ENCODE assay signal across 14 cellular contexts in genomic region chr1:8669608-8670335, GRCh38.
DNase-seq lines count a peak whose midpoint lies in the region; ATAC-seq, FAIRE-seq and TF ChIP-seq lines count a peak whose summit lies in the region.
"Had no signal": no experiment of that assay in that cellular context is flagged by ENCODE, and none has a peak within 500 bp of the region (broad histone marks: within the 10 kb centered on the region; RNA-seq: fewer than 3 reads in every experiment).

No MANE protein-coding gene starts in this region.

- no peak overlapping the region for H3K27ac Mint-ChIP-seq in activated CD8-positive, alpha-beta memory T cell treated with anti-CD3 and anti-CD28 coated beads, Interleukin-2, amount 10 ng/mL, durations not matched to agents 7 days and 5 days
- H3K27ac Mint-ChIP-seq: type B pancreatic cell had no signal

- peak; percentile 58 for ATAC-seq in activated CD8-positive, alpha-beta memory T cell treated with anti-CD3 and anti-CD28 coated beads, Interleukin-2, amount 10 ng/mL, durations not matched to agents 7 days and 5 days
- ATAC-seq in IMR-90 (ENCODE audit: low read depth) (no peak), HG03571 (IDR thresholded peaks at IDR 0.05; ENCODE audit: unreplicated experiment) (no peak)

- no peaks in the 10 kb centered on the region for H3K36me3 ChIP-seq in IMR-90 (ENCODE audit: control insufficient read depth, insufficient read depth, low read length)
- H3K36me3 ChIP-seq in H1 (ENCODE audit: control insufficient read depth in 2 of 4, insufficient read depth in 4 of 4, low read length in 3 of 4): no peaks in the 10 kb centered on the region
- no peaks in the 10 kb centered on the region for H3K36me3 ChIP-seq in sigmoid colon
- H3K36me3 ChIP-seq: colonic mucosa had no signal

- no peak overlapping the region for H4K5ac ChIP-seq in IMR-90 (ENCODE audit: low read depth, low read length)
- no peak overlapping the region for H4K5ac ChIP-seq in H1 (ENCODE audit: insufficient read length, low read depth, low read length)

- peaks cover 40 to 99% of the 10 kb centered on the region in 2 experiments for H3K79me2 ChIP-seq in H1 (ENCODE audit: control insufficient read depth in 1 of 2, insufficient read depth in 2 of 2, low read length in 2 of 2)

- in situ Hi-C loops in IMR-90 (cut with MboI; ENCODE audit: low sequenced_read_pairs): no loop called here

- no peaks in the 10 kb centered on the region for H3K23me2 ChIP-seq in H1 (ENCODE audit: low read depth, low read length)

- H3K56ac ChIP-seq in IMR-90 (ENCODE audit: extremely low read depth, insufficient read depth, low read length): no peak overlapping the region
- no peak overlapping the region for H3K56ac ChIP-seq in H1 (replicated peaks; ENCODE audit: insufficient read length, low read depth, low read length)

- POLR2A ChIA-PET in IMR-90 (lab: Charles Lee; ENCODE audit: unreplicated experiment): no interaction called here
- POLR2A ChIA-PET in H1 (lab: Charles Lee; ENCODE audit: partially characterized antibody): interaction anchor here (0.6 kb wide), 2 partner anchors 510 to 561 kb away, joined by 3 read pairs; no protein-coding TSS in a partner anchor

- H2BK12ac ChIP-seq in H1 (ENCODE audit: low read depth, low read length): no peak overlapping the region

- peak overlapping the region in 1 of 2 experiments; percentile 6; a peak in 1 of 4 replicates for H4K8ac ChIP-seq in IMR-90 (ENCODE audit: low read depth in 2 of 2, low read length in 2 of 2)
- no peak overlapping the region for H4K8ac ChIP-seq in H1 (ENCODE audit: extremely low read depth, insufficient read depth, low read length)

- H2BK120ac ChIP-seq in IMR-90 (ENCODE audit: low read depth, low read length) (no peak overlapping the region), H1 (replicated peaks; ENCODE audit: low read depth, low read length) (no peak overlapping the region)

- peaks cover 24 to 80% of the 10 kb centered on the region in 2 experiments for H3K79me1 ChIP-seq in IMR-90 (ENCODE audit: low read depth in 1 of 2, low read length in 2 of 2)
- H3K79me1 ChIP-seq in H1 (ENCODE audit: low read depth, low read length): peaks cover 13% of the 10 kb centered on the region

- intact Hi-C loops in IMR-90 (cut with micrococcal nuclease): loop anchor here (2.0 to 10.0 kb wide), 2 partner anchors 53 to 295 kb away; no protein-coding TSS in a partner anchor
- intact Hi-C loops in sigmoid colon (cut with DNase I): loop anchor here (5.0 kb wide), 1 partner anchor 58 kb away; no protein-coding TSS in a partner anchor

- no peak overlapping the region for H2AFZ ChIP-seq in IMR-90 (replicated peaks; ENCODE audit: low read length, poor library complexity)
- H2AFZ ChIP-seq in H1 (ENCODE audit: low read length): no peak overlapping the region

- H2BK5ac ChIP-seq in IMR-90 (ENCODE audit: low read depth, low read length, poor library complexity, severe bottlenecking) (peak overlapping the region; percentile 19), H1 (ENCODE audit: low read depth, low read length) (no peak overlapping the region)

- H2AK9ac ChIP-seq in IMR-90 (replicated peaks; ENCODE audit: low read depth, low read length, poor library complexity): no peak overlapping the region

- no CpG with 5 or more reads among the region's 4 CpGs for WGBS in IMR-90 (ENCODE audit: extremely low coverage in 2 of 2, insufficient read length in 1 of 2), 2 experiments
- 88% methylated on average over 4 of the region's 4 CpGs; no CpG with 5 or more reads in 1 of the 2 experiments for WGBS in H1 (ENCODE audit: extremely low coverage in 1 of 2, insufficient coverage in 1 of 2, insufficient read length in 1 of 2, insufficient replicate concordance in 2 of 2, low coverage in 1 of 2, low lambda C conversion rate in 2 of 2, missing lambda C conversion rate in 1 of 2), 2 experiments
- WGBS in sigmoid colon, 2 donors: 53 to 58% methylated on average over 4 of the region's 4 CpGs

- FAIRE-seq in H1 (lab: Jason Lieb, UNC): no peak

- no peak overlapping the region for H2AK5ac ChIP-seq in IMR-90 (ENCODE audit: low read depth, low read length)
- H2AK5ac ChIP-seq in H1 (ENCODE audit: low read depth, low read length): no peak overlapping the region

- BruUV-seq in IMR-90 (replicated peaks; lab: Mats Ljungman, UMichigan): no TSS peak

- H3K27me3 Mint-ChIP-seq in activated CD8-positive, alpha-beta memory T cell treated with anti-CD3 and anti-CD28 coated beads, Interleukin-2, amount 10 ng/mL, durations not matched to agents 7 days and 5 days: no peaks in the 10 kb centered on the region
- H3K27me3 Mint-ChIP-seq: type B pancreatic cell had no signal

- no peaks in the 10 kb centered on the region for H3K9me3 Mint-ChIP-seq in activated CD8-positive, alpha-beta memory T cell treated with anti-CD3 and anti-CD28 coated beads, Interleukin-2, amount 10 ng/mL, durations not matched to agents 7 days and 5 days (ENCODE audit: low read depth)
- H3K9me3 Mint-ChIP-seq: type B pancreatic cell had no signal

- DNase-seq in activated CD8-positive, alpha-beta memory T cell treated with anti-CD3 and anti-CD28 coated beads, Interleukin-2, amount 10 ng/mL, durations not matched to agents 7 days and 5 days: no peak
- no peak for DNase-seq in activated CD8-positive, alpha-beta memory T cell treated with anti-CD3 and anti-CD28 coated beads, Interleukin-2, amount 50 U/mL, for 48 hours
- DNase-seq in IMR-90 (no peak), H1 (ENCODE audit: low read depth in 1 of 2, low spot score in 2 of 2) (no peak), sigmoid colon (no peak), NCI-H146 treated with DMSO at 0.1 percent for 48 hours (lab: John Stamatoyannopoulos, UW; ENCODE audit: unreplicated experiment) (no peak), NCI-H1436 treated with DMSO at 0.1 percent for 48 hours (lab: John Stamatoyannopoulos, UW) (no peak)
- DNase-seq: amniotic stem cell; colonic mucosa; NCI-H226; stimulated activated CD4-positive, alpha-beta T cell treated with anti-CD3 and anti-CD28 coated beads, Interleukin-15, amount 100 ng/mL, for 24 hours had no signal

- H4K91ac ChIP-seq in IMR-90 (ENCODE audit: insufficient read depth, low read depth, low read length): no peak overlapping the region
- no peak overlapping the region for H4K91ac ChIP-seq in H1 (replicated peaks; ENCODE audit: insufficient read length, low read length)

- no peak overlapping the region for H2BK20ac ChIP-seq in IMR-90 (ENCODE audit: low read depth, low read length)
- no peak overlapping the region for H2BK20ac ChIP-seq in H1 (ENCODE audit: low read length)

- no peak overlapping the region for H2BK15ac ChIP-seq in IMR-90 (ENCODE audit: low read depth, low read length)
- no peak overlapping the region for H2BK15ac ChIP-seq in H1 (ENCODE audit: low read length)

- no peak for TF ChIP-seq POLR2A in IMR-90 (IDR thresholded peaks at IDR 0.05; ENCODE audit: low read depth, low read length)
- TF ChIP-seq POLR2A in H1 (IDR thresholded peaks at IDR 0.05; ENCODE audit: control extremely low read depth in 1 of 2, low read depth in 2 of 2, low read length in 2 of 2): no peak
- TF ChIP-seq POLR2A in sigmoid colon (IDR thresholded peaks at IDR 0.05): no peak

- H3K9me1 ChIP-seq in IMR-90 (ENCODE audit: insufficient read depth, low read length): peaks cover 18% of the 10 kb centered on the region

- H3K9me3 ChIP-seq in IMR-90 (ENCODE audit: control insufficient read depth, insufficient read depth, low read length): no peaks in the 10 kb centered on the region
- no peaks in the 10 kb centered on the region for H3K9me3 ChIP-seq in H1 (ENCODE audit: insufficient read depth in 2 of 2, low read depth in 1 of 2, low read length in 1 of 2)
- no peaks in the 10 kb centered on the region for H3K9me3 ChIP-seq in sigmoid colon
- H3K9me3 ChIP-seq: colonic mucosa had no signal

- H3K4ac ChIP-seq in IMR-90 (ENCODE audit: low read depth, low read length): no peak overlapping the region
- no peak overlapping the region for H3K4ac ChIP-seq in H1 (replicated peaks; ENCODE audit: insufficient read length, low read depth, low read length)

- no peaks in the 10 kb centered on the region for H3K36me3 Mint-ChIP-seq in activated CD8-positive, alpha-beta memory T cell treated with anti-CD3 and anti-CD28 coated beads, Interleukin-2, amount 10 ng/mL, durations not matched to agents 7 days and 5 days
- H3K36me3 Mint-ChIP-seq: type B pancreatic cell had no signal

- H3K4me1 ChIP-seq in IMR-90 (ENCODE audit: control insufficient read depth, insufficient read depth, low read length) (peaks cover 26% of the 10 kb centered on the region), H1 (replicated peaks in 1 of 4; ENCODE audit: control insufficient read depth in 3 of 4, insufficient read depth in 4 of 4, low read length in 3 of 4) (peaks cover 5 to 27% (median 12%) of the 10 kb centered on the region in 4 experiments; a peak in 6 of 7 replicates), sigmoid colon (peaks cover 0 to 81% (median 65%) of the 10 kb centered on the region in 4 donors)

- CTCF ChIA-PET in activated CD8-positive, alpha-beta memory T cell treated with anti-CD3 and anti-CD28 coated beads, Interleukin-2, amount 10 ng/mL, durations not matched to agents 7 days and 5 days (lab: Charles Lee): interaction anchor here (0.5 to 4.6 kb wide), 13 partner anchors 8 to 144 kb away, joined by 3 to 46 read pairs (median 7); no protein-coding TSS in a partner anchor
- CTCF ChIA-PET in IMR-90 (lab: Yijun Ruan, JAX) (interaction anchor here (0.6 to 0.7 kb wide), 2 partner anchors 99 to 270 kb away, joined by 3 read pairs; no protein-coding TSS in a partner anchor), H1 (lab: Charles Lee; ENCODE audit: partially characterized antibody) (interaction anchor here (0.8 to 7.5 kb wide), 19 partner anchors 8 to 299 kb away, joined by 3 to 58 read pairs (median 4); no protein-coding TSS in a partner anchor)

- H3K14ac ChIP-seq in IMR-90 (replicated peaks; ENCODE audit: low read depth, low read length) (no peak overlapping the region), H1 (ENCODE audit: insufficient read length) (no peak overlapping the region)

- H3K27me3 ChIP-seq in IMR-90 (ENCODE audit: control insufficient read depth, insufficient read depth, low read length) (no peaks in the 10 kb centered on the region), H1 (replicated peaks in 1 of 4; ENCODE audit: control insufficient read depth in 3 of 4, extremely low read depth in 1 of 4, insufficient read depth in 3 of 4, low read length in 3 of 4) (no peaks in the 10 kb centered on the region), sigmoid colon (no peaks in the 10 kb centered on the region)
- H3K27me3 ChIP-seq: colonic mucosa had no signal

- H3K4me3 ChIP-seq in IMR-90 (ENCODE audit: insufficient read depth, low read depth, low read length) (no peak overlapping the region), H1 (ENCODE audit: extremely low read depth in 1 of 4, insufficient read depth in 2 of 4, low read depth in 3 of 4, low read length in 4 of 4) (no peak overlapping the region), sigmoid colon (no peak overlapping the region)
- H3K4me3 ChIP-seq: colonic mucosa, lung had no signal

- TF ChIP-seq EP300 in H1 (IDR thresholded peaks at IDR 0.05; ENCODE audit: borderline replicate concordance in 1 of 2, low read depth in 2 of 2, low read length in 2 of 2) (no peak), sigmoid colon (IDR thresholded peaks at IDR 0.05) (no peak)

- TF ChIP-seq CTCF in IMR-90 (conservative IDR thresholded peaks at IDR 0.05; ENCODE audit: low read depth, low read length): no peak
- no peak for TF ChIP-seq CTCF in H1 (IDR thresholded peaks at IDR 0.05; ENCODE audit: control extremely low read depth in 1 of 3, insufficient read depth in 1 of 3, low read depth in 1 of 3, low read length in 3 of 3)
- TF ChIP-seq CTCF in sigmoid colon (IDR thresholded peaks at IDR 0.05): no peak

- dilution Hi-C loops in IMR-90 (cut with HindIII; ENCODE audit: low sequenced_read_pairs, unreplicated experiment): no loop called here

- H3K4me1 Mint-ChIP-seq in activated CD8-positive, alpha-beta memory T cell treated with anti-CD3 and anti-CD28 coated beads, Interleukin-2, amount 10 ng/mL, durations not matched to agents 7 days and 5 days: peaks cover 33% of the 10 kb centered on the region

- no peak overlapping the region for H3K23ac ChIP-seq in IMR-90 (ENCODE audit: low read depth, low read length)
- no peak overlapping the region for H3K23ac ChIP-seq in H1 (ENCODE audit: insufficient read length)

- H3K18ac ChIP-seq in IMR-90 (ENCODE audit: low read depth, low read length) (peak overlapping the region; percentile 64; the same call in 1 of the 2 replicates), H1 (ENCODE audit: extremely low read depth, low read length) (no peak overlapping the region)

- TF ChIP-seq RAD21 in IMR-90 (IDR thresholded peaks at IDR 0.05; ENCODE audit: low read length): no peak
- TF ChIP-seq RAD21 in H1 (IDR thresholded peaks at IDR 0.05 in 1 of 2, conservative IDR thresholded peaks at IDR 0.05 in 1 of 2; ENCODE audit: low read depth in 2 of 2, low read length in 2 of 2): no peak

- H4K20me1 ChIP-seq in IMR-90 (ENCODE audit: insufficient read depth, low read length): peaks cover 76% of the 10 kb centered on the region
- H4K20me1 ChIP-seq in H1 (replicated peaks in 1 of 2; ENCODE audit: control insufficient read depth in 1 of 2, insufficient read depth in 2 of 2, low read length in 2 of 2): peaks cover 42 to 58% of the 10 kb centered on the region in 2 experiments

- no peak overlapping the region for H3K4me3 Mint-ChIP-seq in activated CD8-positive, alpha-beta memory T cell treated with anti-CD3 and anti-CD28 coated beads, Interleukin-2, amount 10 ng/mL, durations not matched to agents 7 days and 5 days
- H3K4me3 Mint-ChIP-seq: type B pancreatic cell had no signal

- H3K9ac ChIP-seq in IMR-90 (ENCODE audit: low read depth, low read length): no peak overlapping the region
- no peak overlapping the region for H3K9ac ChIP-seq in H1 (replicated peaks in 1 of 4; ENCODE audit: extremely low read depth in 1 of 4, low read depth in 3 of 4, low read length in 3 of 4)

- H3K27ac ChIP-seq in IMR-90 (ENCODE audit: insufficient read depth, low read length) (no peak overlapping the region), H1 (ENCODE audit: low read depth, low read length) (0 out of 2 replicates have a peak overlapping the region, but pooled peaks have one; percentile 11), sigmoid colon (peak overlapping the region in 3 of 4 donors; percentile 34 to 51 (median 46))
- H3K27ac ChIP-seq: colonic mucosa had no signal

- H3K4me2 ChIP-seq in IMR-90 (ENCODE audit: low read depth, low read length) (no peak overlapping the region; the same call in 1 of the 2 replicates), H1 (ENCODE audit: insufficient read depth in 1 of 2, low read depth in 2 of 2, low read length in 2 of 2) (no peak overlapping the region)
